In the genomic region with DNA sequence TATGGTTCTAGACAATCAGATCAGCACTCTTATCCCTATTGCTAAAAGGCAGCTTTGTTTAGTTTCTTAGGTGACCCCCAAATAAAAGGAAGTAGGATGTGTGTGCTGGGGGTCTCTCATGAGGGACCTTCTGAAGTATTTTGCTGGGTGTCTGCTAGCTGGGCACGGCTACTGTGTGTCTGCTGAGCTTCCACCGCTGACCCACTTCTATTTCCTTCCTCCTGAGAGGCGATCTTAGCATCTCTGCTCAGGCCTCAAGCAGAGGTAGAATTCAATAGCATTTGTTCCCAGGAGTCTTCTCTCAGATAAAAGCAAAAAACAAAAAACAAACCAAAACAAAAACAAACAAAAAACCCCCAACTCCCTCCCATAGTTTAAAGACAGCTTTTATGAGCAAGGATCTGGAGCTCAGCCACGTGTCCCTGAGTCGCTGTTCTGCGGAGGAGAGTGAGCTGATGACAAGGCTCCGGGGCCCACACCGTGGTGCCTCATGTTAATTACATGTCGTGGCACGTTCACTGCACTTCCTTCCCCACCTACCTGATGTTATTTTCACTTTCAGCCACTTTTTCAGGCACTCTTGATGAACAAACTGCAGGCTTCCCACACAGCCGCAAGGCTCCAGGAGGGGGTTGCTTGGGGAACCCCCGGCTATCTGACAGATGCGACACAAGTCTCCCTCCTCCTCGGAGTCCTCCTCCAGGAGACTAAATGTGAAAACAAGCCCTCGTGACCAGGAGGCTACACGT, we compare ENCODE assay signal across 8 cellular contexts.
A peak's percentile ranks its signal among the peaks of the same experiment; 100 is the strongest.
DNase-seq lines count a peak whose midpoint lies in the region; ATAC-seq and TF ChIP-seq lines count a peak whose summit lies in the region.

No MANE protein-coding gene starts in this region.

- H3K4me3 ChIP-seq in GM12865 (ENCODE audit: low read depth, low read length) (no peak overlapping the region; the same call in none of the 2 replicates), HEK293 (ENCODE audit: low read depth, low read length) (no peak overlapping the region), mesenchymal stem cell (ENCODE audit: insufficient read depth in 1 of 2, low read depth in 1 of 2, low read length in 2 of 2) (no peak overlapping the region)

- H4K91ac ChIP-seq in mesenchymal stem cell (ENCODE audit: low read length), result no peak overlapping the region

- H4K8ac ChIP-seq in mesenchymal stem cell (ENCODE audit: low read length), result no peak overlapping the region

- CTCF ChIA-PET in HEK293 (lab: Yijun Ruan, JAX), result interaction anchor here (0.6 kb wide), 1 partner anchor 244 kb away, joined by 3 read pairs; no protein-coding TSS in a partner anchor

- peaks cover under 1 to 6% (median 4%) of the 10 kb centered on the region in 3 donors for H3K36me3 Mint-ChIP-seq in naive thymus-derived CD8-positive, alpha-beta T cell

- peaks cover 0 to 10% of the 10 kb centered on the region in 2 experiments for H3K27me3 ChIP-seq in mesenchymal stem cell (ENCODE audit: control insufficient read depth in 1 of 2, insufficient read depth in 1 of 2, low read length in 2 of 2)

- H3K4me1 Mint-ChIP-seq in naive thymus-derived CD8-positive, alpha-beta T cell, result peaks cover 13 to 36% (median 23%) of the 10 kb centered on the region in 4 donors

- no peak overlapping the region for H2BK120ac ChIP-seq in mesenchymal stem cell (ENCODE audit: low read depth, low read length)

- H3K18ac ChIP-seq in mesenchymal stem cell (ENCODE audit: low read depth in 1 of 2, low read length in 2 of 2), result no peak overlapping the region

- H3K36me3 ChIP-seq in HEK293 (ENCODE audit: control insufficient read depth in 2 of 2, insufficient read depth in 1 of 2, low read length in 2 of 2), result no peaks in the 10 kb centered on the region
- H3K36me3 ChIP-seq in mesenchymal stem cell (ENCODE audit: control insufficient read depth in 1 of 2, insufficient read depth in 2 of 2, low read depth in 1 of 2, low read length in 2 of 2), result no peaks in the 10 kb centered on the region

- H3K9me3 Mint-ChIP-seq in naive thymus-derived CD8-positive, alpha-beta T cell, result peaks cover 0 to 4% (median 0%) of the 10 kb centered on the region in 9 donors

- no peak overlapping the region for H2BK15ac ChIP-seq in mesenchymal stem cell (ENCODE audit: low read depth, poor library complexity, severe bottlenecking)

- H3K23ac ChIP-seq in mesenchymal stem cell (ENCODE audit: low read length in 2 of 2), result no peak overlapping the region

- no peak overlapping the region for H3K4ac ChIP-seq in mesenchymal stem cell (ENCODE audit: low read depth in 1 of 2, low read length in 2 of 2)

- H3K27me3 Mint-ChIP-seq in naive thymus-derived CD8-positive, alpha-beta T cell, result no peaks in the 10 kb centered on the region

- H3K4me1 ChIP-seq in HEK293 (ENCODE audit: control insufficient read depth, insufficient read depth, low read length) (peaks cover 4% of the 10 kb centered on the region; the same call in 1 of the 2 replicates), mesenchymal stem cell (ENCODE audit: control insufficient read depth, insufficient read depth, low read depth, low read length) (peaks cover 3% of the 10 kb centered on the region)

- H3K4me2 ChIP-seq in mesenchymal stem cell (ENCODE audit: low read length, poor library complexity, severe bottlenecking), result no peak overlapping the region

- H3K4me3 Mint-ChIP-seq in naive thymus-derived CD8-positive, alpha-beta T cell, result peak overlapping the region; percentile 75 to 88 (median 82)

- H3K9ac ChIP-seq in mesenchymal stem cell (ENCODE audit: low read length), result no peak overlapping the region

- peak overlapping the region; percentile 95 to 99 (median 98) for H3K27ac Mint-ChIP-seq in naive thymus-derived CD8-positive, alpha-beta T cell

- DNase-seq in GM12865 (ENCODE audit: low read depth) (peak; percentile 95), NCI-H2171 treated with DMSO at 0.1 percent for 48 hours (lab: John Stamatoyannopoulos, UW) (peak; percentile 95), NCI-H2107 (lab: John Stamatoyannopoulos, UW) (no peak), NCI-H1092 (lab: John Stamatoyannopoulos, UW) (no peak), mesenchymal stem cell (no peak)
- peak; percentile 81 to 86 for DNase-seq in activated T-cell treated with anti-CD3 and anti-CD28 coated beads, Interleukin-2, amount 50 U/mL, for 48 hours
- DNase-seq in naive thymus-derived CD8-positive, alpha-beta T cell, result peak; percentile 33 to 80 (median 58)

- no peak overlapping the region for H2BK5ac ChIP-seq in mesenchymal stem cell (ENCODE audit: low read depth, low read length, poor library complexity, severe bottlenecking)

- WGBS in mesenchymal stem cell, result 73% methylated on average over 16 of the region's 16 CpGs

- POLR2A ChIA-PET in HEK293 (lab: Yijun Ruan, JAX), result interaction anchor here (0.6 to 0.7 kb wide), 2 partner anchors 96 to 687 kb away, joined by 3 to 4 read pairs; no protein-coding TSS in a partner anchor
- POLR2A ChIA-PET in naive thymus-derived CD8-positive, alpha-beta T cell (lab: Charles Lee), result interaction anchor here (0.6 to 1.9 kb wide), 4 partner anchors 11 to 241 kb away, joined by 3 to 12 read pairs (median 4); a partner anchor contains a TSS

- TF ChIP-seq CTCF in GM12865 (IDR thresholded peaks at IDR 0.05; ENCODE audit: insufficient read depth, low read depth, low read length, missing control alignments) (no peak), HEK293 (tag by site-specific recombination; IDR thresholded peaks at IDR 0.05) (peak; percentile 22; the same call in 1 of the 2 replicates)

- H3K27ac ChIP-seq in HEK293 (ENCODE audit: extremely low read depth, low read depth, low read length) (no peak overlapping the region), mesenchymal stem cell (ENCODE audit: low read length, poor library complexity, severe bottlenecking) (no peak overlapping the region)

- no peak overlapping the region for H2AFZ ChIP-seq in mesenchymal stem cell (ENCODE audit: low read depth, low read length)

- peak; percentile 96 to 98 for ATAC-seq in naive thymus-derived CD8-positive, alpha-beta T cell

- H2AK5ac ChIP-seq in mesenchymal stem cell (ENCODE audit: low read length, severe bottlenecking), result no peak overlapping the region

- no peaks in the 10 kb centered on the region for H3K79me1 ChIP-seq in mesenchymal stem cell (replicated peaks; ENCODE audit: low read length, poor library complexity, severe bottlenecking)

- H3K9me3 ChIP-seq in HEK293 (ENCODE audit: control insufficient read depth, insufficient read depth, low read depth, low read length) (no peaks in the 10 kb centered on the region), mesenchymal stem cell (ENCODE audit: control insufficient read depth, low read length) (no peaks in the 10 kb centered on the region)

- H2BK12ac ChIP-seq in mesenchymal stem cell (ENCODE audit: low read length in 2 of 2), result no peak overlapping the region

- H3K14ac ChIP-seq in mesenchymal stem cell (ENCODE audit: low read length in 2 of 2), result no peak overlapping the region

TF ChIP-seq in HEK293, 187 proteins besides CTCF, POLR2A, EP300 and RAD21 (continues in another document):
- TF ChIP-seq PRDM1 (tag by site-specific recombination; IDR thresholded peaks at IDR 0.05) (peak; percentile 44; the same call in 1 of the 2 replicates), ZNF211 (tag by site-specific recombination; IDR thresholded peaks at IDR 0.05; ENCODE audit: low read depth) (no peak), ZNF248 (tag by site-specific recombination; IDR thresholded peaks at IDR 0.05) (no peak), GLIS1 (tag by site-specific recombination; IDR thresholded peaks at IDR 0.05) (0 out of 2 replicates have a peak, but pooled peaks have one; percentile 21), ZIC2 (tag by site-specific recombination; IDR thresholded peaks at IDR 0.05) (peak; percentile 32; the same call in 1 of the 2 replicates), ZNF138 (tag by site-specific recombination; IDR thresholded peaks at IDR 0.05; ENCODE audit: borderline replicate concordance) (no peak), ZNF223 (tag by site-specific recombination; IDR thresholded peaks at IDR 0.05) (no peak)
- TF ChIP-seq, protein P1, sequence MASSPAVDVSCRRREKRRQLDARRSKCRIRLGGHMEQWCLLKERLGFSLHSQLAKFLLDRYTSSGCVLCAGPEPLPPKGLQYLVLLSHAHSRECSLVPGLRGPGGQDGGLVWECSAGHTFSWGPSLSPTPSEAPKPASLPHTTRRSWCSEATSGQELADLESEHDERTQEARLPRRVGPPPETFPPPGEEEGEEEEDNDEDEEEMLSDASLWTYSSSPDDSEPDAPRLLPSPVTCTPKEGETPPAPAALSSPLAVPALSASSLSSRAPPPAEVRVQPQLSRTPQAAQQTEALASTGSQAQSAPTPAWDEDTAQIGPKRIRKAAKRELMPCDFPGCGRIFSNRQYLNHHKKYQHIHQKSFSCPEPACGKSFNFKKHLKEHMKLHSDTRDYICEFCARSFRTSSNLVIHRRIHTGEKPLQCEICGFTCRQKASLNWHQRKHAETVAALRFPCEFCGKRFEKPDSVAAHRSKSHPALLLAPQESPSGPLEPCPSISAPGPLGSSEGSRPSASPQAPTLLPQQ (tag by site-specific recombination; IDR thresholded peaks at IDR 0.05), result peak; percentile 99
- TF ChIP-seq, protein P2, sequence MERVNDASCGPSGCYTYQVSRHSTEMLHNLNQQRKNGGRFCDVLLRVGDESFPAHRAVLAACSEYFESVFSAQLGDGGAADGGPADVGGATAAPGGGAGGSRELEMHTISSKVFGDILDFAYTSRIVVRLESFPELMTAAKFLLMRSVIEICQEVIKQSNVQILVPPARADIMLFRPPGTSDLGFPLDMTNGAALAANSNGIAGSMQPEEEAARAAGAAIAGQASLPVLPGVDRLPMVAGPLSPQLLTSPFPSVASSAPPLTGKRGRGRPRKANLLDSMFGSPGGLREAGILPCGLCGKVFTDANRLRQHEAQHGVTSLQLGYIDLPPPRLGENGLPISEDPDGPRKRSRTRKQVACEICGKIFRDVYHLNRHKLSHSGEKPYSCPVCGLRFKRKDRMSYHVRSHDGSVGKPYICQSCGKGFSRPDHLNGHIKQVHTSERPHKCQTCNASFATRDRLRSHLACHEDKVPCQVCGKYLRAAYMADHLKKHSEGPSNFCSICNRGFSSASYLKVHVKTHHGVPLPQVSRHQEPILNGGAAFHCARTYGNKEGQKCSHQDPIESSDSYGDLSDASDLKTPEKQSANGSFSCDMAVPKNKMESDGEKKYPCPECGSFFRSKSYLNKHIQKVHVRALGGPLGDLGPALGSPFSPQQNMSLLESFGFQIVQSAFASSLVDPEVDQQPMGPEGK (tag by site-specific recombination; IDR thresholded peaks at IDR 0.05), result peak; percentile 47; the same call in 1 of the 2 replicates
- TF ChIP-seq, protein P3, sequence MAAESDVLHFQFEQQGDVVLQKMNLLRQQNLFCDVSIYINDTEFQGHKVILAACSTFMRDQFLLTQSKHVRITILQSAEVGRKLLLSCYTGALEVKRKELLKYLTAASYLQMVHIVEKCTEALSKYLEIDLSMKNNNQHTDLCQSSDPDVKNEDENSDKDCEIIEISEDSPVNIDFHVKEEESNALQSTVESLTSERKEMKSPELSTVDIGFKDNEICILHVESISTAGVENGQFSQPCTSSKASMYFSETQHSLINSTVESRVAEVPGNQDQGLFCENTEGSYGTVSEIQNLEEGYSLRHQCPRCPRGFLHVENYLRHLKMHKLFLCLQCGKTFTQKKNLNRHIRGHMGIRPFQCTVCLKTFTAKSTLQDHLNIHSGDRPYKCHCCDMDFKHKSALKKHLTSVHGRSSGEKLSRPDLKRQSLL (tag by site-specific recombination; IDR thresholded peaks at IDR 0.05), result 0 out of 2 replicates have a peak, but pooled peaks have one; percentile 70

Comparison
In these comparisons a context has a peak if more than half of its experiments do, and no peak if none do; other contexts are left out.
1. DNase-seq: peak in GM12865 (single experiment), NCI-H2171 treated with DMSO at 0.1 percent for 48 hours (single experiment), activated T-cell treated with anti-CD3 and anti-CD28 coated beads, Interleukin-2, amount 50 U/mL, for 48 hours (2 of 2) and naive thymus-derived CD8-positive, alpha-beta T cell (10 of 10); none in NCI-H2107 (single experiment), NCI-H1092 (single experiment) and mesenchymal stem cell (single experiment).